Comparison of ENCODE assay signal across 1 cellular context in the genomic region with DNA sequence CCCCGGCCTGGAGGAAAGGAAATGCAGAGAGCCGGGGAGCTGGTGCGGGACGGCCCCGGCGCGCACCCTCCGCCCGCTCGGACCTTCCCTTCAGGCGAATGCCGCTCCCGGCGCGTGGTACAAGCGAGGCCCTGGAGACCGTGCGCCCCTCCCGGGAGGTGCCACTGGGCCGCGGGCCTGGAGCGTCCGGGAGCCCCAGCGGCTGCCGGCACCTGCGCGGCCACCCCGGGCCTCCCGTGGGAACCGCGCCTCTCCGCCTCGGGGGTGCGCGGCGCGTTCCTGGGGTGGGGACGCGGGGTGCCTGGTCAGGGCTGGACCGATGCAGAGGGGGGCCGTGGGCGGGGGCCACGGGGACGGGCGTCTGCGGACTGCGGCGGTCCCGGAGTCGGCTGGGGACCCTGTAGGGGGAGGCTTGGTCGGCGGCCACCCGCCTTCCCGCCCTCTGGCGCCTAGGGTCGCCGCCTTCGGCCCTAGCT.
TF ChIP-seq lines count a peak whose summit lies in the region.

No MANE protein-coding gene starts in this region.

TF ChIP-seq in HepG2, 621 proteins besides CTCF, POLR2A, EP300 and RAD21:
- TF ChIP-seq, protein P1, sequence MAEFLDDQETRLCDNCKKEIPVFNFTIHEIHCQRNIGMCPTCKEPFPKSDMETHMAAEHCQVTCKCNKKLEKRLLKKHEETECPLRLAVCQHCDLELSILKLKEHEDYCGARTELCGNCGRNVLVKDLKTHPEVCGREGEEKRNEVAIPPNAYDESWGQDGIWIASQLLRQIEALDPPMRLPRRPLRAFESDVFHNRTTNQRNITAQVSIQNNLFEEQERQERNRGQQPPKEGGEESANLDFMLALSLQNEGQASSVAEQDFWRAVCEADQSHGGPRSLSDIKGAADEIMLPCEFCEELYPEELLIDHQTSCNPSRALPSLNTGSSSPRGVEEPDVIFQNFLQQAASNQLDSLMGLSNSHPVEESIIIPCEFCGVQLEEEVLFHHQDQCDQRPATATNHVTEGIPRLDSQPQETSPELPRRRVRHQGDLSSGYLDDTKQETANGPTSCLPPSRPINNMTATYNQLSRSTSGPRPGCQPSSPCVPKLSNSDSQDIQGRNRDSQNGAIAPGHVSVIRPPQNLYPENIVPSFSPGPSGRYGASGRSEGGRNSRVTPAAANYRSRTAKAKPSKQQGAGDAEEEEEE (CRISPR knock-in tag; IDR thresholded peaks at IDR 0.05; ENCODE audit: borderline replicate concordance) = no peak
- TF ChIP-seq ZNF234 (CRISPR knock-in tag; conservative IDR thresholded peaks at IDR 0.05) = no peak
- TF ChIP-seq, protein P2, sequence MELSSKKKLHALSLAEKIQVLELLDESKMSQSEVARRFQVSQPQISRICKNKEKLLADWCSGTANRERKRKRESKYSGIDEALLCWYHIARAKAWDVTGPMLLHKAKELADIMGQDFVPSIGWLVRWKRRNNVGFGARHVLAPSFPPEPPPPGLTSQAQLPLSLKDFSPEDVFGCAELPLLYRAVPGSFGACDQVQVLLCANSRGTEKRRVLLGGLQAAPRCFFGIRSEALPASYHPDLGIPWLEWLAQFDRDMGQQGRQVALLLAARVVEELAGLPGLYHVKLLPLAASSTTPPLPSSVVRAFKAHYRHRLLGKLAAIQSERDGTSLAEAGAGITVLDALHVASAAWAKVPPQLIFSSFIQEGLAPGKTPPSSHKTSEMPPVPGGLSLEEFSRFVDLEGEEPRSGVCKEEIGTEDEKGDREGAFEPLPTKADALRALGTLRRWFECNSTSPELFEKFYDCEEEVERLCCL (CRISPR knock-in tag; IDR thresholded peaks at IDR 0.05; ENCODE audit: borderline replicate concordance) = no peak
- no peak for TF ChIP-seq NR2F1 (CRISPR knock-in tag; IDR thresholded peaks at IDR 0.05)
- no peak for TF ChIP-seq ZNF703 (CRISPR knock-in tag; IDR thresholded peaks at IDR 0.05; ENCODE audit: borderline replicate concordance)
- TF ChIP-seq MAZ (IDR thresholded peaks at IDR 0.05; ENCODE audit: borderline replicate concordance, low read depth, low read length) = no peak
- TF ChIP-seq MAZ (CRISPR knock-in tag; IDR thresholded peaks at IDR 0.05; ENCODE audit: low read depth) = no peak
- no peak for TF ChIP-seq ZNF816 (CRISPR knock-in tag; IDR thresholded peaks at IDR 0.05; ENCODE audit: borderline replicate concordance)
TF ChIP-seq in HepG2: peak in this region for 0.
